In the genomic region with DNA sequence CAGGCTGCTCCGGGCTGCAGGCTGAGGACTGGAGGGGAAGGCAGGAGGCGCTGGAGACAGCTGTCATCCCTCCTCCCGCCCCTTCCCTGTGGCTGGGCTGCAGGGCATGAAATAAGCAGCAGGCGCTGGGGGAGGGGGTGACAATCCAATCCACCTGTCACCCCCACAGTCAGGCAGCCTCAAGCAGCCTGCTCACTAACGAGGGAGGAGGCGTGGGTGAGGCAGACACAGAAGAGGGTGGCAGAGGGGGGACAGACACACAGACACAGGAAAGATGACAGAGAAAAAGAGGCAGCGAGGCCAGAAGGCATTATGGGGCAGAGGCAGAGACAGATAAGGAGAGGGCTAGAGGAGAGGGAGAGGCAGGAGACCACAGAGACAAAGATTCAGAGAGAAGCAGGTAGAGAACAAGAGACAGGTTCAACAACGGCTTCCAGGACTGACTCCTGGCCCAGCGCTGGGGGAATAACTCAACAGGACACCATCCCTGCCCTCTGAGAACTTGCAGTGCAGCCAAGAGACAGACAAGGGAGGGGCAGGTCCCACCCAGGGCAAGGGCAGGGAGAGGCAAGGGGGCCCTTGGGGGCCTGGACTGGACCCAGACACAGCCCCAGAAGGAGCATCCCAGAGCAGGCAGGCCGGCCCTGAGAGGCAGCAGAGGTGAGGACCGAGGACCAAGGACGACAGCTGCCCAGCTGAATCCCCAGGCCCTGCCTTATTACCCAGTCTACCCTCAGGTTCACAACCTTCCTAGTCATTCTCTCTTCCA, we compare ENCODE assay signal across 8 cellular contexts. TPM values are rescaled to one million over a fixed set of nuclear protein-coding genes. Genes with fewer than 3 reads are reported as not detected.
DNase-seq lines count a peak whose midpoint lies in the region; ATAC-seq and TF ChIP-seq lines count a peak whose summit lies in the region.

No MANE protein-coding gene starts in this region.

- H3K27me3 ChIP-seq in prostate gland (replicated peaks; ENCODE audit: insufficient read depth), result no peaks in the 10 kb centered on the region

- H3K27ac Mint-ChIP-seq in activated T-cell treated with anti-CD3 and anti-CD28 coated beads, Interleukin-2, amount 50 U/mL, for 24 hours, result peak overlapping the region; percentile 90

- H3K36me3 ChIP-seq in prostate gland, result no peaks in the 10 kb centered on the region

- DNase-seq in GM13977 (ENCODE audit: low spot score) (no peak), NCI-H510A treated with DMSO at 0.1 percent for 48 hours (lab: John Stamatoyannopoulos, UW) (peak; percentile 95), head of caudate nucleus (peak; percentile 67 to 96 (median 84)), prostate gland (ENCODE audit: low spot score) (no peak)
- peak; percentile 63 for DNase-seq in activated T-cell treated with anti-CD3 and anti-CD28 coated beads, Interleukin-2, amount 50 U/mL, for 24 hours
- no peak for DNase-seq in activated CD4-positive, CD25-positive, alpha-beta regulatory T cell treated with anti-CD3 and anti-CD28 coated beads, Interleukin-2, amount 50 U/mL, for 72 hours

- peak overlapping the region in 1 of 2 donors; percentile 7 for H3K4me3 ChIP-seq in prostate gland

- TF ChIP-seq POLR2A in prostate gland (IDR thresholded peaks at IDR 0.05), result no peak

- peak; percentile 28 for TF ChIP-seq CTCF in GM13977 (IDR thresholded peaks at IDR 0.05; ENCODE audit: extremely low read depth, insufficient read depth, missing control alignments)
- peak in 2 of 4 experiments; percentile 26 to 36 for TF ChIP-seq CTCF in prostate gland (IDR thresholded peaks at IDR 0.05)

- H3K4me1 ChIP-seq in prostate gland (replicated peaks), result peaks cover 56% of the 10 kb centered on the region

- in situ Hi-C loops in GM13977 (cut with MboI; ENCODE audit: low pct_unique_long_range_greater_than_20kb, low sequenced_read_pairs, unreplicated experiment), result no loop called here

- intact Hi-C loops in head of caudate nucleus (cut with DNase I) (no loop called here), prostate gland (cut with DNase I) (no loop called here)

- peak overlapping the region; percentile 63 for H3K4me3 Mint-ChIP-seq in activated T-cell treated with anti-CD3 and anti-CD28 coated beads, Interleukin-2, amount 50 U/mL, for 24 hours

- no peaks in the 10 kb centered on the region for H3K9me3 Mint-ChIP-seq in activated T-cell treated with anti-CD3 and anti-CD28 coated beads, Interleukin-2, amount 50 U/mL, for 24 hours

- no peaks in the 10 kb centered on the region for H3K27me3 Mint-ChIP-seq in activated T-cell treated with anti-CD3 and anti-CD28 coated beads, Interleukin-2, amount 50 U/mL, for 24 hours

- no peaks in the 10 kb centered on the region for H3K9me3 ChIP-seq in prostate gland

- ATAC-seq in HG02852 (IDR thresholded peaks at IDR 0.05; ENCODE audit: unreplicated experiment) (peak; percentile 16), GM19463 (IDR thresholded peaks at IDR 0.05; ENCODE audit: unreplicated experiment) (no peak)

- H3K4me1 Mint-ChIP-seq in activated T-cell treated with anti-CD3 and anti-CD28 coated beads, Interleukin-2, amount 50 U/mL, for 24 hours (ENCODE audit: low read depth), result peaks cover 88% of the 10 kb centered on the region

- H3K27ac ChIP-seq in prostate gland, result peak overlapping the region; percentile 80 to 86

- 28% methylated on average over 12 of the region's 12 CpGs for WGBS in prostate gland

- H3K36me3 Mint-ChIP-seq in activated T-cell treated with anti-CD3 and anti-CD28 coated beads, Interleukin-2, amount 50 U/mL, for 24 hours (ENCODE audit: low read depth), result peaks cover 28% of the 10 kb centered on the region

RNA-seq across cellular contexts. Expression of gene MEF2D, which starts 11.2 kb away (rescaled TPM):
- total RNA-seq in prostate gland, result 100 to 1,000 TPM in 1 of 2 donors, 10 to 100 TPM in 1; 52.1 to 128 TPM

Comparison
In these comparisons a context has a peak if more than half of its experiments do, and no peak if none do; other contexts are left out.
1. DNase-seq: peak in NCI-H510A treated with DMSO at 0.1 percent for 48 hours (single experiment), activated T-cell treated with anti-CD3 and anti-CD28 coated beads, Interleukin-2, amount 50 U/mL, for 24 hours (single experiment) and head of caudate nucleus (42 of 42); none in GM13977 (single experiment), prostate gland (single experiment) and activated CD4-positive, CD25-positive, alpha-beta regulatory T cell treated with anti-CD3 and anti-CD28 coated beads, Interleukin-2, amount 50 U/mL, for 72 hours (single experiment).